Comparison of ENCODE assay signal across 1 cellular context in the genomic region with DNA sequence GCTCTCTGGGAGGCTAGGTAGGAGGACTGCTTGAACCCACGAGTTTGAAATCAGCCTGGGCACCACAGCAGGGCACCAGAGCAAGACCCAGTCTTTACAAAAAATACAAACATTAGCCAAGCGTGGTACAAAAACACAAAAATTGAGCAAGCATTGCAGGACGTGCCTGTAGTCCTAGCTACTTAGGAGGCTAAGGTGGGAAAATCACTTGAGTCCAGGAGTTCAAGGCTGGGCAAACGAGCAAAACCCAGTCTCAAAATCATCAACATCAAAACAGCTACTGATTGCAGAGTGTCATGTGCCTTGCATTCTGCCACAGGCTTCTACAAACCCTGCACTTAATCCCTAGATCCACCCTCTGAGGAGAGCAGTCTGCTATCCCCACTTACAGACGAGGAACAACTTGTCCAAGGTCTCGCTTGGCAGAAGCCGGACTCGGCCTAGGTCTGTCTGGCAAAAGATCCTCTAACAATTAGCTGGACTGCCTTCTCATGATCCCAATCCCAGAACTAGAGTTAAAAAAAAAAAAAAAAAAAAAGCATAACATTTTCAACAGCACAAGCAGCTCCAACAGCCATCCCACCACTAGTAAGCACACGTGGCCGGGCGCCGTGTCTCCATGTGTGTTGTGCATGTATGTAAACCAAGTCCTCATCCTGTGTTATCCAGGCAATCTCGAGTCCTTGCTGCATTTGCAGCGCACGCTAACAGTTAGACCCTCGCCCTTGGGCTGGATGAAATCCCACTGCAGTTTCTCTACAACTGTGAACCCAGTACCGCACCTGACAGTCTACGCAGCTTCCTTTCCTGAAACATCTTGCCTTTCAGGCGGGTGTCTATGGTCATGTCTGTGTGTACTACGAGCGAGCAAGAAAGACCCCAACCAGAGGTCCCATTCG.
TF ChIP-seq lines count a peak whose summit lies in the region.

No MANE protein-coding gene starts in this region.

TF ChIP-seq in HepG2, 621 proteins besides CTCF, POLR2A, EP300 and RAD21 (continued from another document and continues in another):
- TF ChIP-seq NR2F6 (IDR thresholded peaks at IDR 0.05) (no peak; the same call in 1 of the 2 replicates), NR2F6 (CRISPR knock-in tag; IDR thresholded peaks at IDR 0.05) (peak; percentile 33), PAWR (CRISPR knock-in tag; IDR thresholded peaks at IDR 0.05; ENCODE audit: borderline replicate concordance) (no peak), NCOA1 (CRISPR knock-in tag; IDR thresholded peaks at IDR 0.05) (no peak), MLLT10 (CRISPR knock-in tag; IDR thresholded peaks at IDR 0.05) (no peak), NFE2L1 (CRISPR knock-in tag; IDR thresholded peaks at IDR 0.05; ENCODE audit: borderline replicate concordance) (no peak), ZMYM3 (CRISPR knock-in tag; IDR thresholded peaks at IDR 0.05) (no peak), RORA (CRISPR knock-in tag; IDR thresholded peaks at IDR 0.05) (no peak; the same call in 1 of the 2 replicates), ZNF720 (CRISPR knock-in tag; IDR thresholded peaks at IDR 0.05) (no peak), JUNB (CRISPR knock-in tag; IDR thresholded peaks at IDR 0.05; ENCODE audit: borderline replicate concordance) (no peak), CHD4 (IDR thresholded peaks at IDR 0.05; ENCODE audit: borderline replicate concordance, low read length) (no peak), HDAC6 (IDR thresholded peaks at IDR 0.05; ENCODE audit: low read depth, low read length) (no peak), MBNL3 (CRISPR knock-in tag; conservative IDR thresholded peaks at IDR 0.05) (no peak), BCL6 (CRISPR knock-in tag; IDR thresholded peaks at IDR 0.05) (peak; percentile 44; the same call in 1 of the 2 replicates), NFATC3 (CRISPR knock-in tag; IDR thresholded peaks at IDR 0.05) (no peak), HMG20B (CRISPR knock-in tag; conservative IDR thresholded peaks at IDR 0.05) (no peak), POLR2AphosphoS2 (IDR thresholded peaks at IDR 0.05; ENCODE audit: low read depth, low read length) (no peak), SAP130 (CRISPR knock-in tag; IDR thresholded peaks at IDR 0.05; ENCODE audit: low read depth) (peak; percentile 71), FOSL2 (CRISPR knock-in tag; IDR thresholded peaks at IDR 0.05) (no peak), TBP (CRISPR knock-in tag; IDR thresholded peaks at IDR 0.05) (no peak), ZNF17 (CRISPR knock-in tag; IDR thresholded peaks at IDR 0.05) (no peak), ZNF224 (CRISPR knock-in tag; IDR thresholded peaks at IDR 0.05) (no peak), ZSCAN29 (CRISPR knock-in tag; conservative IDR thresholded peaks at IDR 0.05) (no peak), ZFX (CRISPR knock-in tag; IDR thresholded peaks at IDR 0.05; ENCODE audit: low read depth) (no peak; the same call in 1 of the 2 replicates), ZBTB3 (CRISPR knock-in tag; IDR thresholded peaks at IDR 0.05; ENCODE audit: borderline replicate concordance, low read depth) (no peak), JDP2 (CRISPR knock-in tag; IDR thresholded peaks at IDR 0.05; ENCODE audit: borderline replicate concordance) (no peak), SRY (CRISPR knock-in tag; IDR thresholded peaks at IDR 0.05) (no peak), MIXL1 (CRISPR knock-in tag; IDR thresholded peaks at IDR 0.05) (peak; percentile 22; the same call in 1 of the 2 replicates), FOXA3 (CRISPR knock-in tag; IDR thresholded peaks at IDR 0.05) (peak; percentile 59; the same call in 1 of the 2 replicates), ZSCAN9 (CRISPR knock-in tag; IDR thresholded peaks at IDR 0.05; ENCODE audit: borderline replicate concordance) (no peak), ZNF546 (CRISPR knock-in tag; conservative IDR thresholded peaks at IDR 0.05) (no peak), ETV5 (CRISPR knock-in tag; IDR thresholded peaks at IDR 0.05; ENCODE audit: borderline replicate concordance) (peak; percentile 12; the same call in 1 of the 2 replicates), ZBTB7A (CRISPR knock-in tag; IDR thresholded peaks at IDR 0.05) (no peak), PAX8 (CRISPR knock-in tag; IDR thresholded peaks at IDR 0.05; ENCODE audit: borderline replicate concordance) (no peak), ZNF331 (CRISPR knock-in tag; IDR thresholded peaks at IDR 0.05) (no peak; the same call in 1 of the 2 replicates)
- TF ChIP-seq, protein P1, sequence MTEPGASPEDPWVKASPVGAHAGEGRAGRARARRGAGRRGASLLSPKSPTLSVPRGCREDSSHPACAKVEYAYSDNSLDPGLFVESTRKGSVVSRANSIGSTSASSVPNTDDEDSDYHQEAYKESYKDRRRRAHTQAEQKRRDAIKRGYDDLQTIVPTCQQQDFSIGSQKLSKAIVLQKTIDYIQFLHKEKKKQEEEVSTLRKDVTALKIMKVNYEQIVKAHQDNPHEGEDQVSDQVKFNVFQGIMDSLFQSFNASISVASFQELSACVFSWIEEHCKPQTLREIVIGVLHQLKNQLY (CRISPR knock-in tag; IDR thresholded peaks at IDR 0.05) = peak; percentile 78
- TF ChIP-seq, protein P2, sequence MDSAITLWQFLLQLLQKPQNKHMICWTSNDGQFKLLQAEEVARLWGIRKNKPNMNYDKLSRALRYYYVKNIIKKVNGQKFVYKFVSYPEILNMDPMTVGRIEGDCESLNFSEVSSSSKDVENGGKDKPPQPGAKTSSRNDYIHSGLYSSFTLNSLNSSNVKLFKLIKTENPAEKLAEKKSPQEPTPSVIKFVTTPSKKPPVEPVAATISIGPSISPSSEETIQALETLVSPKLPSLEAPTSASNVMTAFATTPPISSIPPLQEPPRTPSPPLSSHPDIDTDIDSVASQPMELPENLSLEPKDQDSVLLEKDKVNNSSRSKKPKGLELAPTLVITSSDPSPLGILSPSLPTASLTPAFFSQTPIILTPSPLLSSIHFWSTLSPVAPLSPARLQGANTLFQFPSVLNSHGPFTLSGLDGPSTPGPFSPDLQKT (CRISPR knock-in tag; IDR thresholded peaks at IDR 0.05; ENCODE audit: borderline replicate concordance) = no peak
- TF ChIP-seq, protein P3, sequence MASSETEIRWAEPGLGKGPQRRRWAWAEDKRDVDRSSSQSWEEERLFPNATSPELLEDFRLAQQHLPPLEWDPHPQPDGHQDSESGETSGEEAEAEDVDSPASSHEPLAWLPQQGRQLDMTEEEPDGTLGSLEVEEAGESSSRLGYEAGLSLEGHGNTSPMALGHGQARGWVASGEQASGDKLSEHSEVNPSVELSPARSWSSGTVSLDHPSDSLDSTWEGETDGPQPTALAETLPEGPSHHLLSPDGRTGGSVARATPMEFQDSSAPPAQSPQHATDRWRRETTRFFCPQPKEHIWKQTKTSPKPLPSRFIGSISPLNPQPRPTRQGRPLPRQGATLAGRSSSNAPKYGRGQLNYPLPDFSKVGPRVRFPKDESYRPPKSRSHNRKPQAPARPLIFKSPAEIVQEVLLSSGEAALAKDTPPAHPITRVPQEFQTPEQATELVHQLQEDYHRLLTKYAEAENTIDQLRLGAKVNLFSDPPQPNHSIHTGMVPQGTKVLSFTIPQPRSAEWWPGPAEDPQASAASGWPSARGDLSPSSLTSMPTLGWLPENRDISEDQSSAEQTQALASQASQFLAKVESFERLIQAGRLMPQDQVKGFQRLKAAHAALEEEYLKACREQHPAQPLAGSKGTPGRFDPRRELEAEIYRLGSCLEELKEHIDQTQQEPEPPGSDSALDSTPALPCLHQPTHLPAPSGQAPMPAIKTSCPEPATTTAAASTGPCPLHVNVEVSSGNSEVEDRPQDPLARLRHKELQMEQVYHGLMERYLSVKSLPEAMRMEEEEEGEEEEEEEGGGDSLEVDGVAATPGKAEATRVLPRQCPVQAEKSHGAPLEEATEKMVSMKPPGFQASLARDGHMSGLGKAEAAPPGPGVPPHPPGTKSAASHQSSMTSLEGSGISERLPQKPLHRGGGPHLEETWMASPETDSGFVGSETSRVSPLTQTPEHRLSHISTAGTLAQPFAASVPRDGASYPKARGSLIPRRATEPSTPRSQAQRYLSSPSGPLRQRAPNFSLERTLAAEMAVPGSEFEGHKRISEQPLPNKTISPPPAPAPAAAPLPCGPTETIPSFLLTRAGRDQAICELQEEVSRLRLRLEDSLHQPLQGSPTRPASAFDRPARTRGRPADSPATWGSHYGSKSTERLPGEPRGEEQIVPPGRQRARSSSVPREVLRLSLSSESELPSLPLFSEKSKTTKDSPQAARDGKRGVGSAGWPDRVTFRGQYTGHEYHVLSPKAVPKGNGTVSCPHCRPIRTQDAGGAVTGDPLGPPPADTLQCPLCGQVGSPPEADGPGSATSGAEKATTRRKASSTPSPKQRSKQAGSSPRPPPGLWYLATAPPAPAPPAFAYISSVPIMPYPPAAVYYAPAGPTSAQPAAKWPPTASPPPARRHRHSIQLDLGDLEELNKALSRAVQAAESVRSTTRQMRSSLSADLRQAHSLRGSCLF (CRISPR knock-in tag; IDR thresholded peaks at IDR 0.05; ENCODE audit: borderline replicate concordance) = no peak
- TF ChIP-seq, protein P4, sequence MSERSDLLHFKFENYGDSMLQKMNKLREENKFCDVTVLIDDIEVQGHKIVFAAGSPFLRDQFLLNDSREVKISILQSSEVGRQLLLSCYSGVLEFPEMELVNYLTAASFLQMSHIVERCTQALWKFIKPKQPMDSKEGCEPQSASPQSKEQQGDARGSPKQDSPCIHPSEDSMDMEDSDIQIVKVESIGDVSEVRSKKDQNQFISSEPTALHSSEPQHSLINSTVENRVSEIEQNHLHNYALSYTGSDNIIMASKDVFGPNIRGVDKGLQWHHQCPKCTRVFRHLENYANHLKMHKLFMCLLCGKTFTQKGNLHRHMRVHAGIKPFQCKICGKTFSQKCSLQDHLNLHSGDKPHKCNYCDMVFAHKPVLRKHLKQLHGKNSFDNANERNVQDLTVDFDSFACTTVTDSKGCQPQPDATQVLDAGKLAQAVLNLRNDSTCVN (CRISPR knock-in tag; IDR thresholded peaks at IDR 0.05; ENCODE audit: borderline replicate concordance) = peak; percentile 15; the same call in 1 of the 2 replicates
- TF ChIP-seq, protein P5, sequence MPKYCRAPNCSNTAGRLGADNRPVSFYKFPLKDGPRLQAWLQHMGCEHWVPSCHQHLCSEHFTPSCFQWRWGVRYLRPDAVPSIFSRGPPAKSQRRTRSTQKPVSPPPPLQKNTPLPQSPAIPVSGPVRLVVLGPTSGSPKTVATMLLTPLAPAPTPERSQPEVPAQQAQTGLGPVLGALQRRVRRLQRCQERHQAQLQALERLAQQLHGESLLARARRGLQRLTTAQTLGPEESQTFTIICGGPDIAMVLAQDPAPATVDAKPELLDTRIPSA (CRISPR knock-in tag; IDR thresholded peaks at IDR 0.05; ENCODE audit: borderline replicate concordance) = no peak
- TF ChIP-seq, protein P6, sequence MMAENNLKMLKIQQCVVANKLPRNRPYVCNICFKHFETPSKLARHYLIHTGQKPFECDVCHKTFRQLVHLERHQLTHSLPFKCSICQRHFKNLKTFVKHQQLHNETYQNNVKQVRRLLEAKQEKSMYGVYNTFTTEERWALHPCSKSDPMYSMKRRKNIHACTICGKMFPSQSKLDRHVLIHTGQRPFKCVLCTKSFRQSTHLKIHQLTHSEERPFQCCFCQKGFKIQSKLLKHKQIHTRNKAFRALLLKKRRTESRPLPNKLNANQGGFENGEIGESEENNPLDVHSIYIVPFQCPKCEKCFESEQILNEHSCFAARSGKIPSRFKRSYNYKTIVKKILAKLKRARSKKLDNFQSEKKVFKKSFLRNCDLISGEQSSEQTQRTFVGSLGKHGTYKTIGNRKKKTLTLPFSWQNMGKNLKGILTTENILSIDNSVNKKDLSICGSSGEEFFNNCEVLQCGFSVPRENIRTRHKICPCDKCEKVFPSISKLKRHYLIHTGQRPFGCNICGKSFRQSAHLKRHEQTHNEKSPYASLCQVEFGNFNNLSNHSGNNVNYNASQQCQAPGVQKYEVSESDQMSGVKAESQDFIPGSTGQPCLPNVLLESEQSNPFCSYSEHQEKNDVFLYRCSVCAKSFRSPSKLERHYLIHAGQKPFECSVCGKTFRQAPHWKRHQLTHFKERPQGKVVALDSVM (CRISPR knock-in tag; IDR thresholded peaks at IDR 0.05) = no peak
- TF ChIP-seq, protein P7, sequence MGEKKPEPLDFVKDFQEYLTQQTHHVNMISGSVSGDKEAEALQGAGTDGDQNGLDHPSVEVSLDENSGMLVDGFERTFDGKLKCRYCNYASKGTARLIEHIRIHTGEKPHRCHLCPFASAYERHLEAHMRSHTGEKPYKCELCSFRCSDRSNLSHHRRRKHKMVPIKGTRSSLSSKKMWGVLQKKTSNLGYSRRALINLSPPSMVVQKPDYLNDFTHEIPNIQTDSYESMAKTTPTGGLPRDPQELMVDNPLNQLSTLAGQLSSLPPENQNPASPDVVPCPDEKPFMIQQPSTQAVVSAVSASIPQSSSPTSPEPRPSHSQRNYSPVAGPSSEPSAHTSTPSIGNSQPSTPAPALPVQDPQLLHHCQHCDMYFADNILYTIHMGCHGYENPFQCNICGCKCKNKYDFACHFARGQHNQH (CRISPR knock-in tag; IDR thresholded peaks at IDR 0.05) = peak; percentile 61; the same call in 1 of the 2 replicates
- TF ChIP-seq, protein P8, sequence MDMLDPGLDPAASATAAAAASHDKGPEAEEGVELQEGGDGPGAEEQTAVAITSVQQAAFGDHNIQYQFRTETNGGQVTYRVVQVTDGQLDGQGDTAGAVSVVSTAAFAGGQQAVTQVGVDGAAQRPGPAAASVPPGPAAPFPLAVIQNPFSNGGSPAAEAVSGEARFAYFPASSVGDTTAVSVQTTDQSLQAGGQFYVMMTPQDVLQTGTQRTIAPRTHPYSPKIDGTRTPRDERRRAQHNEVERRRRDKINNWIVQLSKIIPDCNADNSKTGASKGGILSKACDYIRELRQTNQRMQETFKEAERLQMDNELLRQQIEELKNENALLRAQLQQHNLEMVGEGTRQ (IDR thresholded peaks at IDR 0.05; ENCODE audit: low read depth, low read length) = no peak; the same call in 1 of the 2 replicates
- TF ChIP-seq, protein P8 (CRISPR knock-in tag; IDR thresholded peaks at IDR 0.05; ENCODE audit: borderline replicate concordance) = no peak; the same call in 1 of the 2 replicates
- TF ChIP-seq, protein P9, sequence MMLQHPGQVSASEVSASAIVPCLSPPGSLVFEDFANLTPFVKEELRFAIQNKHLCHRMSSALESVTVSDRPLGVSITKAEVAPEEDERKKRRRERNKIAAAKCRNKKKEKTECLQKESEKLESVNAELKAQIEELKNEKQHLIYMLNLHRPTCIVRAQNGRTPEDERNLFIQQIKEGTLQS (CRISPR knock-in tag; IDR thresholded peaks at IDR 0.05) = no peak
